ENCODE assay signal across 19 cellular contexts in genomic region chr11:132535830-132536229, GRCh38.
DNase-seq lines count a peak whose midpoint lies in the region; ATAC-seq, FAIRE-seq and TF ChIP-seq lines count a peak whose summit lies in the region.
"Had no signal": no experiment of that assay in that cellular context is flagged by ENCODE, and none has a peak within 500 bp of the region (broad histone marks: within the 10 kb centered on the region; RNA-seq: fewer than 3 reads in every experiment).

No MANE protein-coding gene starts in this region.

- no peak for TF ChIP-seq RAD21 in K562 (CRISPR knock-in tag; conservative IDR thresholded peaks at IDR 0.05 in 1 of 2, IDR thresholded peaks at IDR 0.05 in 1 of 2)

- CTCF ChIA-PET in K562 (lab: Yijun Ruan, JAX; ENCODE audit: low intra/inter-chr PET ratio): no interaction called here

- H4K20me1 ChIP-seq in K562 (replicated peaks; ENCODE audit: control insufficient read depth, insufficient read depth, low read length): no peaks in the 10 kb centered on the region
- H4K20me1 ChIP-seq: BLaER1 had no signal

- no peak overlapping the region for H3K4me2 ChIP-seq in K562 (ENCODE audit: insufficient read depth, low read length)
- H3K4me2 ChIP-seq: BLaER1 had no signal

- FAIRE-seq in K562 (lab: Jason Lieb, UNC): no peak
- FAIRE-seq: A204.1, H54, HepG2 had no signal

- BruUV-seq in K562 (replicated peaks; lab: Mats Ljungman, UMichigan): no TSS peak

- no peaks in the 10 kb centered on the region for H3K79me2 ChIP-seq in K562 (ENCODE audit: control insufficient read depth, insufficient read depth, low read length)

- no peak for TF ChIP-seq EP300 in K562 (IDR thresholded peaks at IDR 0.05; ENCODE audit: low read length)

- no peak for ATAC-seq in K562
- ATAC-seq: CD8-positive, alpha-beta T cell; HepG2 had no signal

- 3% methylated on average over 2 of the region's 2 CpGs for WGBS in K562 (ENCODE audit: insufficient coverage, low coverage, missing lambda C conversion rate)

- H3K27ac ChIP-seq in K562 (ENCODE audit: extremely low read depth, low read depth, low read length): no peak overlapping the region
- H3K27ac ChIP-seq: BLaER1 had no signal

- H3K9ac ChIP-seq in K562 (ENCODE audit: insufficient read depth in 1 of 2, low read depth in 2 of 2, low read length in 2 of 2): no peak overlapping the region
- H3K9ac ChIP-seq: BLaER1 had no signal

- TF ChIP-seq CTCF in K562 (IDR thresholded peaks at IDR 0.05 in 2 of 3, conservative IDR thresholded peaks at IDR 0.05 in 1 of 3; ENCODE audit: insufficient read depth in 2 of 3, low read depth in 1 of 3, low read length in 3 of 3): no peak

- no peak overlapping the region for H2AFZ ChIP-seq in K562 (ENCODE audit: low read depth, low read length)

- H3K4me3 ChIP-seq in K562: no peak overlapping the region
- H3K4me3 ChIP-seq: BLaER1 had no signal

- no peak for TF ChIP-seq POLR2A in K562 (conservative IDR thresholded peaks at IDR 0.05)

- no peaks in the 10 kb centered on the region; a peak in 1 of 5 replicates for H3K27me3 ChIP-seq in K562 (ENCODE audit: control insufficient read depth in 2 of 2, insufficient read depth in 2 of 2, low read length in 2 of 2)
- H3K27me3 ChIP-seq: BLaER1 had no signal

- no peaks in the 10 kb centered on the region for H3K4me1 ChIP-seq in K562 (replicated peaks in 1 of 2; ENCODE audit: control insufficient read depth in 2 of 2, insufficient read depth in 2 of 2, low read length in 2 of 2)

- H3K9me3 ChIP-seq in K562 (replicated peaks; ENCODE audit: control insufficient read depth, insufficient read depth, low read depth, low read length): no peaks in the 10 kb centered on the region; the same call in 1 of the 2 replicates
- H3K9me3 ChIP-seq: BLaER1 had no signal

- no peaks in the 10 kb centered on the region for H3K36me3 ChIP-seq in K562 (ENCODE audit: control insufficient read depth, insufficient read depth, low read length)
- H3K36me3 ChIP-seq: BLaER1 had no signal

- peak; percentile 12 for DNase-seq in NCI-H82 (lab: John Stamatoyannopoulos, UW)
- DNase-seq in NCI-H82 treated with DMSO at 0.1 percent for 48 hours (lab: John Stamatoyannopoulos, UW; ENCODE audit: unreplicated experiment): no peak
- DNase-seq in NCI-H1105 treated with DMSO at 0.1 percent for 48 hours (lab: John Stamatoyannopoulos, UW): peak; percentile 70
- peak in 1 of 4 experiments; percentile 10 for DNase-seq in K562 (ENCODE audit: extremely low read depth in 1 of 4, low spot score in 3 of 4)
- no peak for DNase-seq in DMS79 treated with DMSO at 0.1 percent for 48 hours (lab: John Stamatoyannopoulos, UW)
- DNase-seq in cortex of kidney (lab: John Stamatoyannopoulos, UW): no peak
- no peak for DNase-seq in ureter (ENCODE audit: low spot score)
- DNase-seq: CD8-positive, alpha-beta T cell; EL; HFFc6; Karpas-422; MM.1S; NCI-H1092 treated with DMSO at 0.1 percent for 48 hours; NCI-H2029; NCI-H526 treated with DMSO at 0.1 percent for 48 hours had no signal

- POLR2A ChIA-PET in K562 (lab: Yijun Ruan, JAX): no interaction called here

- H3K9me1 ChIP-seq in K562 (ENCODE audit: control insufficient read depth, insufficient read depth, low read length): no peaks in the 10 kb centered on the region

- intact Hi-C loops in K562 (cut with micrococcal nuclease): no loop called here

- in situ Hi-C loops in K562 (cut with MboI): no loop called here

TF ChIP-seq in K562, 482 proteins besides CTCF, POLR2A, EP300 and RAD21:
- TF ChIP-seq NFIC (IDR thresholded peaks at IDR 0.05): peak; percentile 79
- TF ChIP-seq CAMTA2 (CRISPR knock-in tag; conservative IDR thresholded peaks at IDR 0.05): no peak
- no peak for TF ChIP-seq SNAPC5 (CRISPR knock-in tag; IDR thresholded peaks at IDR 0.05)
- peak; percentile 72 for TF ChIP-seq NFIX (CRISPR knock-in tag; IDR thresholded peaks at IDR 0.05; ENCODE audit: low read depth)

Comparison
In these comparisons a context has a peak if more than half of its experiments do, and no peak if none do; other contexts are left out.
1. DNase-seq: peak in NCI-H82 (single experiment) and NCI-H1105 treated with DMSO at 0.1 percent for 48 hours (single experiment); none in NCI-H82 treated with DMSO at 0.1 percent for 48 hours (single experiment), DMS79 treated with DMSO at 0.1 percent for 48 hours (single experiment), cortex of kidney (single experiment) and ureter (single experiment).